8 cellular contexts compared by ENCODE assay signal in genomic region chr12:53047221-53048032, GRCh38. TPM values are rescaled to one million over a fixed set of nuclear protein-coding genes. Genes with fewer than 3 reads are reported as not detected.
DNase-seq lines count a peak whose midpoint lies in the region; ATAC-seq and TF ChIP-seq lines count a peak whose summit lies in the region.

No MANE protein-coding gene starts in this region.

- DNase-seq in DMS79 treated with DMSO at 0.1 percent for 48 hours (lab: John Stamatoyannopoulos, UW) (peak; percentile 16), DMS79 (lab: John Stamatoyannopoulos, UW) (no peak), NCI-H510A (lab: John Stamatoyannopoulos, UW) (peak; percentile 67), epithelial cell of esophagus (ENCODE audit: low read depth) (peak; percentile 51), mucosa of gallbladder (ENCODE audit: low spot score) (peak; percentile 73)
- peak; percentile 88 for DNase-seq in activated CD8-positive, alpha-beta memory T cell treated with anti-CD3 and anti-CD28 coated beads, Interleukin-2, amount 50 U/mL, for 48 hours
- peak; percentile 76 for DNase-seq in stimulated activated CD8-positive, alpha-beta memory T cell treated with anti-CD3 and anti-CD28 coated beads, Interleukin-4, amount 100 ng/mL, for 48 hours

- no peak for TF ChIP-seq CTCF in epithelial cell of esophagus (IDR thresholded peaks at IDR 0.05; ENCODE audit: insufficient read depth, low read depth, low read length, missing control alignments)

- ATAC-seq in HG02973 (IDR thresholded peaks at IDR 0.05; ENCODE audit: unreplicated experiment): peak; percentile 65

- H3K4me3 ChIP-seq in epithelial cell of esophagus (ENCODE audit: low read length): peak overlapping the region; percentile 69

RNA-seq across cellular contexts. Expression of gene TNS2, which starts 2.4 kb away (rescaled TPM):
- 124 TPM for total RNA-seq in mucosa of gallbladder

RNA-seq across cellular contexts. Expression of gene SPRYD3, which starts 31.8 kb away (rescaled TPM):
- 68.4 TPM for total RNA-seq in mucosa of gallbladder

RNA-seq across cellular contexts. Expression of gene EIF4B, which starts 41.2 kb away (rescaled TPM):
- total RNA-seq in mucosa of gallbladder: 546 TPM

RNA-seq across cellular contexts. Expression of gene IGFBP6, which starts 50.0 kb away (rescaled TPM):
- total RNA-seq in mucosa of gallbladder: 22.8 TPM

RNA-seq across cellular contexts. Expression of gene SOAT2, which starts 55.9 kb away (rescaled TPM):
- total RNA-seq in mucosa of gallbladder: 0.75 TPM
